ENCODE assay signal across 8 cellular contexts in genomic region chr1:150979007-150979722, GRCh38. TPM values are rescaled to one million over a fixed set of nuclear protein-coding genes. Genes with fewer than 3 reads are reported as not detected.
DNase-seq lines count a peak whose midpoint lies in the region; ATAC-seq, FAIRE-seq and TF ChIP-seq lines count a peak whose summit lies in the region.

No MANE protein-coding gene starts in this region.

- H4K20me1 ChIP-seq in DND-41 (ENCODE audit: insufficient read depth, low read length) = no peaks in the 10 kb centered on the region

- H3K4me3 ChIP-seq in DND-41 (ENCODE audit: low read depth in 1 of 2, low read length in 2 of 2) (no peak overlapping the region), WI38 (ENCODE audit: low read depth, low read length) (no peak overlapping the region), bronchial epithelial cell (ENCODE audit: low read depth, low read length) (no peak overlapping the region), kidney epithelial cell (ENCODE audit: low read depth, low read length) (no peak overlapping the region)

- no peak overlapping the region for H3K9ac ChIP-seq in DND-41 (ENCODE audit: low read depth, low read length)

- no peak for FAIRE-seq in bronchial epithelial cell (lab: Jason Lieb, UNC)

- H3K9me3 ChIP-seq in DND-41 (ENCODE audit: insufficient read depth, low read length, severe bottlenecking) = no peaks in the 10 kb centered on the region

- peak; percentile 100 for TF ChIP-seq CTCF in DND-41 (IDR thresholded peaks at IDR 0.05; ENCODE audit: borderline replicate concordance, extremely low read depth, low read length, poor library complexity, severe bottlenecking)
- peak; percentile 100 for TF ChIP-seq CTCF in WI38 (IDR thresholded peaks at IDR 0.05; ENCODE audit: low read depth, low read length)
- peak; percentile 99 for TF ChIP-seq CTCF in bronchial epithelial cell (IDR thresholded peaks at IDR 0.05; ENCODE audit: insufficient read depth, low read length, severe bottlenecking)
- TF ChIP-seq CTCF in kidney epithelial cell (IDR thresholded peaks at IDR 0.05; ENCODE audit: insufficient read depth, low read length, poor library complexity, severe bottlenecking) = peak; percentile 100

- peaks cover 13% of the 10 kb centered on the region for H3K79me2 ChIP-seq in DND-41 (ENCODE audit: insufficient read depth, low read length)

- H3K27ac ChIP-seq in DND-41 (ENCODE audit: low read length) = no peak overlapping the region

- H3K36me3 ChIP-seq in DND-41 (ENCODE audit: insufficient read depth, low read length) (no peaks in the 10 kb centered on the region), bronchial epithelial cell (ENCODE audit: control insufficient read depth, insufficient read depth, low read length) (no peaks in the 10 kb centered on the region), kidney epithelial cell (ENCODE audit: control insufficient read depth, insufficient read depth, low read length) (no peaks in the 10 kb centered on the region)

- peak overlapping the region; percentile 44 for H3K4me2 ChIP-seq in DND-41 (ENCODE audit: insufficient read depth, low read length)

- peak; percentile 74 for ATAC-seq in DND-41 (ENCODE audit: insufficient read depth, low read depth)
- peak; percentile 45 for ATAC-seq in HG02885 (IDR thresholded peaks at IDR 0.05; ENCODE audit: poor library complexity, unreplicated experiment)
- ATAC-seq in HG02623 (IDR thresholded peaks at IDR 0.05; ENCODE audit: unreplicated experiment) = no peak

- peak; percentile 89 for DNase-seq in DND-41
- peak; percentile 44 for DNase-seq in NCI-H2196 treated with DMSO at 0.1 percent for 48 hours (lab: John Stamatoyannopoulos, UW; ENCODE audit: unreplicated experiment)
- DNase-seq in bronchial epithelial cell (ENCODE audit: low read depth) = peak; percentile 78
- DNase-seq in kidney epithelial cell (ENCODE audit: low read depth) = no peak
- DNase-seq in stimulated activated CD4-positive, alpha-beta T cell treated with anti-CD3 and anti-CD28 coated beads, Interleukin-15, amount 100 ng/mL, for 24 hours = peak; percentile 91

- no peaks in the 10 kb centered on the region for H3K27me3 ChIP-seq in DND-41 (ENCODE audit: insufficient read depth, low read length, poor library complexity)
- H3K27me3 ChIP-seq in bronchial epithelial cell (ENCODE audit: control insufficient read depth, insufficient read depth, low read length) = no peaks in the 10 kb centered on the region
- H3K27me3 ChIP-seq in kidney epithelial cell (ENCODE audit: control insufficient read depth, insufficient read depth, low read length) = no peaks in the 10 kb centered on the region

- H3K4me1 ChIP-seq in DND-41 (ENCODE audit: insufficient read depth, low read length) = peaks cover 30% of the 10 kb centered on the region

- peak overlapping the region; percentile 49 for H2AFZ ChIP-seq in DND-41 (ENCODE audit: low read depth, low read length)

RNA-seq across cellular contexts. Expression of gene ANXA9, which starts 2.9 kb away (rescaled TPM):
- total RNA-seq in bronchial epithelial cell (0.26 and 0.90 TPM in 2 replicates), kidney epithelial cell (0.21 and 1.3 TPM in 2 replicates)

RNA-seq across cellular contexts. Expression of gene CERS2, which starts 4.5 kb away (rescaled TPM):
- total RNA-seq in bronchial epithelial cell (55.2 and 82.9 TPM in 2 replicates), kidney epithelial cell (138 and 143 TPM in 2 replicates)

RNA-seq across cellular contexts. Expression of gene MINDY1, which starts 27.5 kb away (rescaled TPM):
- total RNA-seq in bronchial epithelial cell (5.5 and 13.6 TPM in 2 replicates), kidney epithelial cell (7.7 and 8.4 TPM in 2 replicates)

RNA-seq across cellular contexts. Expression of gene PRUNE1, which starts 29.1 kb away (rescaled TPM):
- total RNA-seq in bronchial epithelial cell (6.6 and 6.9 TPM in 2 replicates), kidney epithelial cell (12.1 and 15.8 TPM in 2 replicates)

RNA-seq across cellular contexts. Expression of gene SETDB1, which starts 53.0 kb away (rescaled TPM):
- total RNA-seq in bronchial epithelial cell = 24.0 and 24.7 TPM in 2 replicates
- total RNA-seq in kidney epithelial cell = 24.2 and 25.5 TPM in 2 replicates
